In the genomic region with DNA sequence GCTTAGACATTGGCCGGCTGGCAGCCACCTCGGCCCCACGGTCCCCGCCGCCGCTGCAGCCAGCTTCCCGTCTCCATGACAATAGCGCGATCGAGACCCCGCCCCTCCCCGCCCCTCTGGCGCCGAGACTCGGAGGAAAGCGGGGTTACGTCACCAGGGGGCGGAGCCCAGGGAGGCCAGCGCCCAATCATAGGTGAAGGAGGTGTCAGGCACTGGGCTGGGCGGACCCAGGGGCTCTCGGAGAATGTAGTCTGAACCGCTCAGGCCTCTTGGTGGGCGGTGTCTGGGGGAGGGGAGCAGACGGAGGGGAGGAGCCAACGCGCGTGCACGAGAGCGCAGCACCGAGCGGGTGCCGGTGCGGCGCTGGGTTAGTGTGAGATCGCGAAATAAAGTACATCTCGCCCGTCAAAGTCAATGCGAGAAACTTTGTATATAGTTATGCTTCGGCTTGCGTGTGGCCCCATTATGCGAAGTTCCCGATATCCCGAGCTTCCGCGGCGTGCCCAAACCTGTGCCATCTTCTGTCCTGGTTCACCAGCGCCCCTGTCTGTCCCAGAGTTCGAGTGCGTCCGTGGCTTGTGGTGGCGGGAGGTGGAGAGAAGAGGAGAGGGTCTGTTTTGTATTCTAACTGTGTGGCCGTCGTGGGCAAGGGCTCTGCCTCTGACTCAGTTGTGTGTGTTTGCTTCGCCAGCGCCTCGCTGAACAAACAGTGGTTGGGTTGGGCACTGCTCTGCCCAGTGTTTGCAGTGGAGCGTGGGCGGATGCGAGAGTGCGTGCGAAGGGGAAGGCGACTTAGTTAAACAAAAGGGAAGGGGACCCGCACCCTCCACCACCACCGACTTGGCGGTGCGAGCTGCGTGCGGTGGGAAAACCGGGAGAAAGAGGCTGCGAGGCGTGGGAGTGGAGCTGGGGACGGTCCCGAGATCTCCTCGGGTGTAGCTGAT, we compare ENCODE assay signal across 8 cellular contexts. TPM values are rescaled to one million over a fixed set of nuclear protein-coding genes. Genes with fewer than 3 reads are reported as not detected.
DNase-seq lines count a peak whose midpoint lies in the region; ATAC-seq and TF ChIP-seq lines count a peak whose summit lies in the region.

No MANE protein-coding gene starts in this region.

- WGBS in testis, 2 donors: 1% methylated on average over 35 to 72 of the region's 75 CpGs

- peaks cover 12% of the 10 kb centered on the region for H3K4me1 ChIP-seq in HAP-1
- peaks cover 12% of the 10 kb centered on the region for H3K4me1 ChIP-seq in MM.1S (ENCODE audit: low read length)
- peaks cover 8% of the 10 kb centered on the region for H3K4me1 ChIP-seq in testis

- H3K36me3 ChIP-seq in HAP-1 (replicated peaks) (peaks cover 12% of the 10 kb centered on the region), MM.1S (replicated peaks; ENCODE audit: insufficient read depth, low read length) (no peaks in the 10 kb centered on the region; the same call in 1 of the 2 replicates), testis (ENCODE audit: low read depth, missing control alignments) (no peaks in the 10 kb centered on the region)

- peak; percentile 97 for ATAC-seq in omental fat pad (ENCODE audit: low FRiP score)

- intact Hi-C loops in testis (cut with DNase I; ENCODE audit: low total_unique reads): no loop called here

- peak overlapping the region; percentile 79 for H3K9ac ChIP-seq in MM.1S (ENCODE audit: low read length)

- peak overlapping the region; percentile 66 for H3K4me3 ChIP-seq in HAP-1
- H3K4me3 ChIP-seq in MM.1S (ENCODE audit: low read length): peak overlapping the region; percentile 85
- peak overlapping the region; percentile 49 to 67 for H3K4me3 ChIP-seq in testis

- H3K9me3 ChIP-seq in HAP-1: no peaks in the 10 kb centered on the region
- no peaks in the 10 kb centered on the region for H3K9me3 ChIP-seq in MM.1S (replicated peaks; ENCODE audit: insufficient read depth, low read length)
- no peaks in the 10 kb centered on the region for H3K9me3 ChIP-seq in testis

- H3K27ac ChIP-seq in MM.1S (ENCODE audit: low read length) (peak overlapping the region; percentile 92), testis (peak overlapping the region in 1 of 2 donors; percentile 85)

- H3K9me2 ChIP-seq in MM.1S (replicated peaks; ENCODE audit: insufficient read depth, low read length): no peaks in the 10 kb centered on the region

- peaks cover 48% of the 10 kb centered on the region for H3K79me2 ChIP-seq in MM.1S (ENCODE audit: low read length)

- H4K20me1 ChIP-seq in MM.1S (ENCODE audit: insufficient read depth, low read length): 0 out of 2 replicates have a peak, but pooled peaks cover 4% of the 10 kb centered on the region

- H2AFZ ChIP-seq in MM.1S (ENCODE audit: low read length): peak overlapping the region; percentile 89

- TF ChIP-seq POLR2A in testis (IDR thresholded peaks at IDR 0.05): no peak

- H3K27me3 ChIP-seq in HAP-1 (ENCODE audit: low read depth): no peaks in the 10 kb centered on the region
- no peaks in the 10 kb centered on the region for H3K27me3 ChIP-seq in MM.1S (replicated peaks; ENCODE audit: insufficient read depth, low read length)
- no peaks in the 10 kb centered on the region for H3K27me3 ChIP-seq in testis

- TF ChIP-seq CTCF in MM.1S (IDR thresholded peaks at IDR 0.05; ENCODE audit: low read length) (peak; percentile 39), omental fat pad (IDR thresholded peaks at IDR 0.05) (no peak), testis (IDR thresholded peaks at IDR 0.05) (no peak)

- peak overlapping the region; percentile 100 for H3K4me2 ChIP-seq in MM.1S (ENCODE audit: low read depth, low read length)

- peaks cover 34% of the 10 kb centered on the region for H3F3A ChIP-seq in MM.1S (ENCODE audit: insufficient read depth, low read length)

- DNase-seq in G401 (ENCODE audit: low spot score) (peak; percentile 93), HAP-1 (ENCODE audit: low spot score in 2 of 2) (peak; percentile 95 to 100), MM.1S (peak; percentile 99), SIG-M5 treated with dmso at 0.1 percent for 504 hours (lab: John Stamatoyannopoulos, UW; ENCODE audit: unreplicated experiment) (peak; percentile 94), globus pallidus (ENCODE audit: low spot score) (peak; percentile 99), omental fat pad (ENCODE audit: low spot score) (peak; percentile 97), testis (peak; percentile 100)
- DNase-seq in activated naive CD4-positive, alpha-beta T cell (lab: John Stamatoyannopoulos, UW): peak; percentile 57 to 89 (median 74)

- in situ Hi-C loops in G401 (cut with HindIII; ENCODE audit: low sequenced_read_pairs) (no loop called here), HAP-1 (cut with MboI; ENCODE audit: low sequenced_read_pairs) (loop anchor here (10.0 to 25.0 kb wide), 2 partner anchors 645 to 1167 kb away; partner anchors contain the start of gene IRX3)

RNA-seq across cellular contexts. Expression of gene IRX5, which starts 1.3 kb away (rescaled TPM):
- not detected in 2 replicates for total RNA-seq in G401 (2014; rRNA removed; shearing (Covaris generic))
- not detected for total RNA-seq in omental fat pad
- 1 to 10 TPM; 2.9 to 5.7 TPM for total RNA-seq in testis
- polyA plus RNA-seq in testis (ENCODE audit: insufficient read depth, low read depth, low replicate concordance): 2.3 TPM
